8 cellular contexts compared by ENCODE assay signal in the genomic region with DNA sequence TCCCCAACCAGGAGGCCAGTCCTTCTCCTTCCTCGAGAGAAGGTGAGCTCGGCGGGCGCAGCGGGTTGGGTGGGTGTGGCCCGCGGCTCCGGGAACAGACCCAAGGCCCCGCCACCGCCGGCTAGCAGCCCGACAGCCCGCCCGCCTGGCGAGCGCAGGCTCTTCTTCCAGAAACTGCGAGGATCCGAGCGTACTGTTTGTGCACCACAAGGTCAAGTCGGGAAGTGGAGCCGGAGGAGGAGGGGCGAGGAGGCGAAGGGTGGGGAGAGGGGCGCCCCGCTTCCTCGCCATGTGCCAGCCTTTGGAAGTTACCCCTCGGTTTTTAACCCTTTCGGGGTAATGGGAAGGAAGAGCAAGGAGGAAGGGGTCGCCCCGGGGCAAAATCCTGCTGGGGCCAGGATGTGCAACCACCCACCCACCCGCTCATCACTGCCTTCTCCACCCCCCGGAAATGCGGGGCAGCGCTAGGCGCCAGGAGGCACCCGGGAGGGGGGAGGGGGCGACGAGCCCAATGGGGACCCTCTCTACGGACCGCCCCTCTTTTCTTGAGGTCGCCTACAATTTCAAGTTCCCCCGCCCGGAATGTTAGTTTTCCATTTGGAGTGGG. TPM values are rescaled to one million over a fixed set of nuclear protein-coding genes. Genes with fewer than 3 reads are reported as not detected.
DNase-seq lines count a peak whose midpoint lies in the region; ATAC-seq and TF ChIP-seq lines count a peak whose summit lies in the region.

No MANE protein-coding gene starts in this region.

- no peaks in the 10 kb centered on the region for H3K36me3 ChIP-seq in KMS-11 (ENCODE audit: insufficient read depth)
- no peaks in the 10 kb centered on the region for H3K36me3 ChIP-seq in left ventricle myocardium inferior

- H3K27ac ChIP-seq in KMS-11 (peak overlapping the region; percentile 97), left ventricle myocardium inferior (replicated peaks) (peak overlapping the region; percentile 100)

- no peaks in the 10 kb centered on the region for H4K20me1 ChIP-seq in KMS-11 (ENCODE audit: insufficient read depth)

- peak overlapping the region; percentile 97 for H3K4me2 ChIP-seq in KMS-11

- H3K9ac ChIP-seq in KMS-11, result peak overlapping the region; percentile 99

- ATAC-seq in GM19397 (IDR thresholded peaks at IDR 0.05; ENCODE audit: unreplicated experiment), result no peak

- H3K79me2 ChIP-seq in KMS-11 (ENCODE audit: insufficient read depth, low read depth), result peaks cover 17% of the 10 kb centered on the region

- no peaks in the 10 kb centered on the region for H3K9me3 ChIP-seq in left ventricle myocardium inferior (replicated peaks)

- peak overlapping the region; percentile 99 for H2AFZ ChIP-seq in KMS-11 (ENCODE audit: low read depth)

- H3K27ac Mint-ChIP-seq in type B pancreatic cell, result peak overlapping the region; percentile 93

- peaks cover 5% of the 10 kb centered on the region for H3K4me1 Mint-ChIP-seq in type B pancreatic cell (ENCODE audit: unreplicated experiment)

- H3K4me1 ChIP-seq in KMS-11 (ENCODE audit: low read depth, poor library complexity, severe bottlenecking), result peaks cover 25% of the 10 kb centered on the region
- peaks cover 54% of the 10 kb centered on the region for H3K4me1 ChIP-seq in left ventricle myocardium inferior

- no peaks in the 10 kb centered on the region for H3K36me3 Mint-ChIP-seq in type B pancreatic cell

- H3K27me3 ChIP-seq in KMS-11 (ENCODE audit: insufficient read depth, low read depth), result no peaks in the 10 kb centered on the region
- no peaks in the 10 kb centered on the region for H3K27me3 ChIP-seq in left ventricle myocardium inferior (ENCODE audit: low read depth)

- peaks cover 47% of the 10 kb centered on the region for H3K27me3 Mint-ChIP-seq in type B pancreatic cell

- TF ChIP-seq CTCF in KMS-11 (conservative IDR thresholded peaks at IDR 0.05; ENCODE audit: low read depth, low read length) (no peak), left ventricle myocardium inferior (IDR thresholded peaks at IDR 0.05; ENCODE audit: borderline replicate concordance) (peak; percentile 4), type B pancreatic cell (conservative IDR thresholded peaks at IDR 0.05) (no peak)

- intact Hi-C loops in left ventricle myocardium inferior (cut with micrococcal nuclease), result no loop called here

- DNase-seq in Daoy (ENCODE audit: low read depth) (peak; percentile 82), T-helper 1 cell (peak; percentile 38 to 69 (median 60)), amygdala (lab: John Stamatoyannopoulos, UW) (peak in 53 of 56 donors; percentile 34 to 86 (median 68)), left ventricle myocardium inferior (peak; percentile 88), pons (ENCODE audit: low spot score) (peak; percentile 82), type B pancreatic cell (ENCODE audit: extremely low spot score, unreplicated experiment) (peak; percentile 80)

- peak overlapping the region; percentile 94 for H3K4me3 Mint-ChIP-seq in type B pancreatic cell

- H3K4me3 ChIP-seq in KMS-11 (IDR thresholded peaks at IDR 0.05; ENCODE audit: insufficient read depth, low read depth, low read length) (no peak overlapping the region), left ventricle myocardium inferior (peak overlapping the region; percentile 95)

- no peaks in the 10 kb centered on the region for H3K9me3 Mint-ChIP-seq in type B pancreatic cell

RNA-seq across cellular contexts. Expression of gene JADE2, which starts 1.1 kb away (rescaled TPM):
- 10.9 and 21.1 TPM in 2 replicates for total RNA-seq in Daoy (2014; rRNA removed; shearing (Covaris generic))
- total RNA-seq in left ventricle myocardium inferior (26.3 TPM), type B pancreatic cell (ENCODE audit: low replicate concordance) (10.8 and 29.8 TPM in 2 replicates)
